In genomic region chr10:77428776-77429395, GRCh38 we compare ENCODE assay signal across 8 cellular contexts.
DNase-seq lines count a peak whose midpoint lies in the region; ATAC-seq and TF ChIP-seq lines count a peak whose summit lies in the region.

No MANE protein-coding gene starts in this region.

- H3K36me3 ChIP-seq in MG63 (no peaks in the 10 kb centered on the region), colonic mucosa (no peaks in the 10 kb centered on the region), mucosa of descending colon (ENCODE audit: low read depth) (no peaks in the 10 kb centered on the region)

- no peaks in the 10 kb centered on the region for H3K4me1 Mint-ChIP-seq in effector memory CD8-positive, alpha-beta T cell (ENCODE audit: low read depth in 2 of 2)

- no peak overlapping the region for H3K9ac ChIP-seq in colonic mucosa (ENCODE audit: low read depth in 2 of 2, low read length in 2 of 2)

- TF ChIP-seq CTCF in colonic mucosa (IDR thresholded peaks at IDR 0.05) (peak; percentile 46), mucosa of descending colon (IDR thresholded peaks at IDR 0.05) (peak; percentile 7)

- H3K4me1 ChIP-seq in colonic mucosa: no peaks in the 10 kb centered on the region
- no peaks in the 10 kb centered on the region for H3K4me1 ChIP-seq in mucosa of descending colon (ENCODE audit: low read depth)

- no peaks in the 10 kb centered on the region for H3K9me3 ChIP-seq in MG63
- no peaks in the 10 kb centered on the region for H3K9me3 ChIP-seq in colonic mucosa
- H3K9me3 ChIP-seq in mucosa of descending colon: no peaks in the 10 kb centered on the region

- DNase-seq in COR-L47 (lab: John Stamatoyannopoulos, UW) (peak; percentile 2), MG63 (peak; percentile 75), colonic mucosa (peak; percentile 29), mucosa of descending colon (peak in 1 of 3 donors; percentile 30), NCI-H2081 (lab: John Stamatoyannopoulos, UW) (no peak)
- no peak for DNase-seq in effector memory CD8-positive, alpha-beta T cell
- no peak for DNase-seq in activated CD4-positive, alpha-beta T cell treated with anti-CD3 and anti-CD28 coated beads for 48 hours

- H3K27ac ChIP-seq in colonic mucosa: no peak overlapping the region

- H3K27ac Mint-ChIP-seq in effector memory CD8-positive, alpha-beta T cell: no peak overlapping the region

- H3K4me3 ChIP-seq in MG63 (no peak overlapping the region), colonic mucosa (no peak overlapping the region), mucosa of descending colon (no peak overlapping the region)

- no peaks in the 10 kb centered on the region for H3K9me3 Mint-ChIP-seq in effector memory CD8-positive, alpha-beta T cell

- no peak overlapping the region for H3K4me3 Mint-ChIP-seq in effector memory CD8-positive, alpha-beta T cell

- ATAC-seq in mucosa of descending colon (peak; percentile 69), GM18870 (IDR thresholded peaks at IDR 0.05; ENCODE audit: unreplicated experiment) (no peak)
- no peak for ATAC-seq in effector memory CD8-positive, alpha-beta T cell (replicated peaks)

- no peaks in the 10 kb centered on the region for H3K36me3 Mint-ChIP-seq in effector memory CD8-positive, alpha-beta T cell (ENCODE audit: insufficient read depth)

- H3K27me3 ChIP-seq in MG63 (no peaks in the 10 kb centered on the region), colonic mucosa (no peaks in the 10 kb centered on the region)

- peaks cover 16 to 26% of the 10 kb centered on the region in 2 donors for H3K27me3 Mint-ChIP-seq in effector memory CD8-positive, alpha-beta T cell

- intact Hi-C loops in colonic mucosa (cut with DNase I): no loop called here
- intact Hi-C loops in mucosa of descending colon (cut with DNase I, micrococcal nuclease): no loop called here

Comparison
In these comparisons a context has a peak if more than half of its experiments do, and no peak if none do; other contexts are left out.
1. DNase-seq: peak in COR-L47 (single experiment), MG63 (single experiment) and colonic mucosa (single experiment); none in NCI-H2081 (0 of 2), effector memory CD8-positive, alpha-beta T cell (0 of 3) and activated CD4-positive, alpha-beta T cell treated with anti-CD3 and anti-CD28 coated beads for 48 hours (single experiment).